Comparison of ENCODE assay signal across 8 cellular contexts in the genomic region with DNA sequence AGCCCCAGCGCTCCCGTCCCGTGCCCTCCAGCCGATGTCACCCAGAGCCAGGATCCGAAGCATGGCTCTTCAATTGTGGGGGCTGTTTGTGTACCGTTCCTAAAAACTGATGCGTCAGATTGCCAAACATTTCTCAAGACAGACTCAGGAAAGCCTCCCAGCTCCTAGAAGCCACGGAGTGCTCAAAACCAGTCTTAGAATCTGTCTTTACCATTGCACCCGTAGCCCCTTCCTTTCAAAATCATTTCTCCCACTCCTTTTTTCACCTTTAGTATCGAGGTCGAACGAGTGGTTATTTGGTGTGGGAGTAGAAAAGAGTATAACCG. TPM values are rescaled to one million over a fixed set of nuclear protein-coding genes. Genes with fewer than 3 reads are reported as not detected.
A peak's percentile ranks its signal among the peaks of the same experiment; 100 is the strongest.
DNase-seq lines count a peak whose midpoint lies in the region; ATAC-seq and TF ChIP-seq lines count a peak whose summit lies in the region.

No MANE protein-coding gene starts in this region.

- H3K4me3 ChIP-seq in SK-N-MC, result peak overlapping the region; percentile 92
- H3K4me3 ChIP-seq in fibroblast of pulmonary artery (replicated peaks; ENCODE audit: low read depth, low read length), result peak overlapping the region; percentile 86
- H3K4me3 ChIP-seq in gastrocnemius medialis, result peak overlapping the region; percentile 79 to 95 (median 82)

- DNase-seq in SIG-M5 treated with dmso at 0.1 percent for 504 hours (lab: John Stamatoyannopoulos, UW; ENCODE audit: unreplicated experiment) (peak; percentile 41), SIG-M5 (lab: John Stamatoyannopoulos, UW) (no peak), SK-N-MC (ENCODE audit: low read depth, low spot score) (no peak), fibroblast of pulmonary artery (ENCODE audit: low read depth) (peak; percentile 61), gastrocnemius medialis (no peak), epidermal melanocyte (ENCODE audit: insufficient read length, low spot score) (no peak), occipital lobe (lab: John Stamatoyannopoulos, UW) (no peak), NCI-H2196 treated with DMSO at 0.1 percent for 48 hours (lab: John Stamatoyannopoulos, UW; ENCODE audit: unreplicated experiment) (no peak)

- no peaks in the 10 kb centered on the region for H3K36me3 ChIP-seq in SK-N-MC (ENCODE audit: insufficient read depth, low read length)
- no peaks in the 10 kb centered on the region for H3K36me3 ChIP-seq in gastrocnemius medialis

- in situ Hi-C loops in gastrocnemius medialis (cut with MboI; ENCODE audit: low sequenced_read_pairs in 4 of 4), result no loop called here

- peak in 1 of 2 donors; percentile 53 for ATAC-seq in gastrocnemius medialis

- no peaks in the 10 kb centered on the region for H3K27me3 ChIP-seq in gastrocnemius medialis

- TF ChIP-seq POLR2A in gastrocnemius medialis (IDR thresholded peaks at IDR 0.05), result no peak

- intact Hi-C loops in gastrocnemius medialis (cut with DNase I; ENCODE audit: low total_unique reads), result loop anchor here (5.0 to 10.0 kb wide), 3 partner anchors 48 to 290 kb away; a partner anchor contains a TSS

- H3K9ac ChIP-seq in SK-N-MC (ENCODE audit: insufficient read length), result peak overlapping the region; percentile 89

- peaks cover 16% of the 10 kb centered on the region in 2 donors for H3K4me1 ChIP-seq in gastrocnemius medialis

- H3K27ac ChIP-seq in SK-N-MC (no peak overlapping the region), gastrocnemius medialis (peak overlapping the region; percentile 77 to 86 (median 82))

- H3K9me3 ChIP-seq in SK-N-MC (ENCODE audit: low read depth, low read length) (no peaks in the 10 kb centered on the region; the same call in 1 of the 2 replicates), gastrocnemius medialis (no peaks in the 10 kb centered on the region)

- TF ChIP-seq CTCF in fibroblast of pulmonary artery (IDR thresholded peaks at IDR 0.05; ENCODE audit: low read length, missing control alignments), result no peak
- TF ChIP-seq CTCF in gastrocnemius medialis (IDR thresholded peaks at IDR 0.05 in 4 of 5, conservative IDR thresholded peaks at IDR 0.05 in 1 of 5), result no peak

RNA-seq across cellular contexts. Expression of a gene that starts 0.6 kb away (rescaled TPM):
- total RNA-seq in gastrocnemius medialis (10 to 100 TPM; 12.9 to 20.0 (median 13.5) TPM), occipital lobe (23.1 TPM)

Comparison
In these comparisons a context has a peak if more than half of its experiments do, and no peak if none do; other contexts are left out.
1. DNase-seq: peak in SIG-M5 treated with dmso at 0.1 percent for 504 hours (single experiment) and fibroblast of pulmonary artery (single experiment); none in SIG-M5 (single experiment), SK-N-MC (single experiment), gastrocnemius medialis (0 of 2), epidermal melanocyte (single experiment), occipital lobe (single experiment) and NCI-H2196 treated with DMSO at 0.1 percent for 48 hours (single experiment).
2. Peak in every context shown above with its lines, with median percentiles within 50 percentile points of each other: H3K4me3 ChIP-seq.